In genomic region chr6:16730720-16731502, GRCh38 we compare ENCODE assay signal across 11 cellular contexts. TPM values are rescaled to one million over a fixed set of nuclear protein-coding genes. Genes with fewer than 3 reads are reported as not detected.
A peak's percentile ranks its signal among the peaks of the same experiment; 100 is the strongest.
DNase-seq lines count a peak whose midpoint lies in the region; ATAC-seq, FAIRE-seq and TF ChIP-seq lines count a peak whose summit lies in the region.
"Had no signal": no experiment of that assay in that cellular context is flagged by ENCODE, and none has a peak within 500 bp of the region (broad histone marks: within the 10 kb centered on the region; RNA-seq: fewer than 3 reads in every experiment).

No MANE protein-coding gene starts in this region.

- BruUV-seq in Panc1 (replicated peaks; lab: Mats Ljungman, UMichigan) = no TSS peak

- DNase-seq in A549 (ENCODE audit: low read depth in 1 of 2, low spot score in 1 of 2) (no peak), GF-D8 (lab: John Stamatoyannopoulos, UW) (peak; percentile 35), Panc1 (ENCODE audit: low read depth, low spot score) (no peak), left kidney (ENCODE audit: low read depth, low spot score) (peak; percentile 64), RKO (ENCODE audit: low spot score) (no peak), islet precursor cell (no peak)
- DNase-seq: hippocampal formation, NCI-H2029 treated with DMSO at 0.1 percent for 48 hours had no signal

- H3K4me1 ChIP-seq in A549 = peaks cover 59% of the 10 kb centered on the region
- H3K4me1 ChIP-seq in Panc1 (ENCODE audit: control insufficient read depth, insufficient read depth, low read length) = peaks cover 78% of the 10 kb centered on the region

- peak overlapping the region; percentile 21 to 70; a peak in 3 of 6 replicates for H3K27ac ChIP-seq in A549
- peak overlapping the region; percentile 99 for H3K27ac ChIP-seq in Panc1 (ENCODE audit: low read length)

- peak overlapping the region; percentile 49 for H3K4me2 ChIP-seq in A549

- TF ChIP-seq CTCF in A549 (IDR thresholded peaks at IDR 0.05) (no peak), Panc1 (IDR thresholded peaks at IDR 0.05) (no peak)

- TF ChIP-seq POLR2A in A549 (IDR thresholded peaks at IDR 0.05; ENCODE audit: low read length) = no peak

- TF ChIP-seq EP300 in A549 (IDR thresholded peaks at IDR 0.05) = no peak

- TF ChIP-seq RAD21 in A549 (conservative IDR thresholded peaks at IDR 0.05 in 1 of 2, IDR thresholded peaks at IDR 0.05 in 1 of 2) = no peak

- ATAC-seq in A549 (no peak), Panc1 (no peak), HG02610 (IDR thresholded peaks at IDR 0.05; ENCODE audit: unreplicated experiment) (no peak), GM18498 (IDR thresholded peaks at IDR 0.05; ENCODE audit: unreplicated experiment) (no peak)

- no peak for FAIRE-seq in A549 (lab: Jason Lieb, UNC)

- intact Hi-C loops in Panc1 (cut with micrococcal nuclease; ENCODE audit: unreplicated experiment) = no loop called here

- no peaks in the 10 kb centered on the region for H3K36me3 ChIP-seq in Panc1 (ENCODE audit: control insufficient read depth, insufficient read depth, low read length)

- WGBS in A549 (ENCODE audit: missing lambda C conversion rate) = 40% methylated on average over 9 of the region's 9 CpGs

- POLR2A ChIA-PET in A549 (lab: Yijun Ruan, JAX) = interaction anchor here (0.7 kb wide), 1 partner anchor 21 kb away, joined by 3 read pairs; no protein-coding TSS in a partner anchor
- POLR2A ChIA-PET in Panc1 (lab: Charles Lee) = interaction anchor here (0.6 to 1.1 kb wide), 4 partner anchors 10 to 783 kb away, joined by 3 to 5 read pairs (median 4); no protein-coding TSS in a partner anchor

- H3K4me3 ChIP-seq in A549 = no peak overlapping the region
- H3K4me3 ChIP-seq in Panc1 (ENCODE audit: low read depth in 2 of 2, low read length in 2 of 2) = no peak overlapping the region
- H3K4me3 ChIP-seq: skin epidermis had no signal

- H3K9me3 ChIP-seq in A549 (no peaks in the 10 kb centered on the region), Panc1 (ENCODE audit: control insufficient read depth, insufficient read depth, low read depth, low read length) (no peaks in the 10 kb centered on the region)

- H3K27me3 ChIP-seq in Panc1 (ENCODE audit: control insufficient read depth, insufficient read depth, low read length) = no peaks in the 10 kb centered on the region

- CTCF ChIA-PET in A549 (lab: Yijun Ruan, JAX) (interaction anchor here (0.7 to 1.9 kb wide), 6 partner anchors 16 to 399 kb away, joined by 3 to 5 read pairs (median 4); partner anchors contain the start of gene ATXN1), Panc1 (lab: Charles Lee) (interaction anchor here (0.6 to 1.1 kb wide), 2 partner anchors 27 to 355 kb away, joined by 3 to 4 read pairs; no protein-coding TSS in a partner anchor)

- in situ Hi-C loops in Panc1 (cut with HindIII; ENCODE audit: low pct_unique_long_range_greater_than_20kb, low sequenced_read_pairs) = no loop called here

TF ChIP-seq in A549, 52 proteins besides CTCF, POLR2A, EP300 and RAD21:
- peak in 1 of 2 experiments; percentile 28; a peak in 1 of 4 replicates for TF ChIP-seq CEBPB (IDR thresholded peaks at IDR 0.05)
- no peak for TF ChIP-seq ELK1 (IDR thresholded peaks at IDR 0.05; ENCODE audit: low read depth, low read length)
- no peak for TF ChIP-seq RFX5 (IDR thresholded peaks at IDR 0.05)
- no peak for TF ChIP-seq ZNF302 (CRISPR knock-in tag; IDR thresholded peaks at IDR 0.05)
TF ChIP-seq in A549: peak in this region for 1.

RNA-seq across cellular contexts. Expression of gene ATXN1, which starts 30.3 kb away (rescaled TPM):
- polyA plus RNA-seq in A549 (2011; rRNA removed) = 8.3 and 10.5 TPM in 2 replicates
- polyA plus RNA-seq in A549 (2012; cell fraction: cytosol; rRNA removed) = 1.9 and 3.4 TPM in 2 replicates
- polyA plus RNA-seq in A549 (2012; cell fraction: nucleus; rRNA removed) = 4.3 and 4.5 TPM in 2 replicates
- 2.2 to 3.1 TPM (median 2.9 TPM) in 3 replicates for polyA plus RNA-seq in A549 (2017; fragmentation: RNase III; extraction: RNeasy Plus Mini Kit Qiagen cat#74134 plus additional on column Dnase treatment)
- 22.8 and 27.3 TPM in 2 replicates for polyA minus RNA-seq in A549 (2011; rRNA and poly(A)+ RNA removed)
- total RNA-seq in Panc1 (2021; ENCODE audit: unreplicated experiment) = 67.1 TPM
- 30.3 TPM for polyA plus RNA-seq in Panc1 (2012; ENCODE audit: insufficient read length)

Comparison
In these comparisons a context has a peak if more than half of its experiments do, and no peak if none do; other contexts are left out.
1. DNase-seq: peak in GF-D8 (single experiment) and left kidney (single experiment); none in A549 (0 of 2), Panc1 (single experiment), RKO (single experiment) and islet precursor cell (single experiment).